Comparison of ENCODE assay signal across 8 cellular contexts in genomic region chr10:29409241-29410051, GRCh38.
DNase-seq lines count a peak whose midpoint lies in the region; ATAC-seq and TF ChIP-seq lines count a peak whose summit lies in the region.

No MANE protein-coding gene starts in this region.

- TF ChIP-seq CTCF in testis (IDR thresholded peaks at IDR 0.05) = no peak

- H3K27ac ChIP-seq in esophagus (ENCODE audit: low read depth in 2 of 2, low read length in 1 of 2) (peak overlapping the region; percentile 91 to 92), muscle layer of duodenum (ENCODE audit: low read length) (peak overlapping the region; percentile 90), testis (peak overlapping the region; percentile 95 to 97)

- H3K4me3 ChIP-seq in esophagus (ENCODE audit: low read depth in 1 of 2, low read length in 2 of 2) (peak overlapping the region; percentile 77 to 83), muscle layer of duodenum (ENCODE audit: low read depth in 1 of 2, low read length in 2 of 2) (peak overlapping the region; percentile 62 to 88), testis (peak overlapping the region; percentile 87 to 91)

- 2 to 5% methylated on average over 68 of the region's 68 CpGs for WGBS in esophagus, 2 donors
- WGBS in testis, 2 donors = 4 to 11% methylated on average over 10 to 63 of the region's 68 CpGs

- intact Hi-C loops in testis (cut with DNase I; ENCODE audit: low total_unique reads) = no loop called here

- H3K36me3 ChIP-seq in esophagus (ENCODE audit: control insufficient read depth in 2 of 2, insufficient read depth in 2 of 2, low read length in 1 of 2) (no peaks in the 10 kb centered on the region), muscle layer of duodenum (ENCODE audit: control insufficient read depth in 1 of 2, insufficient read depth in 2 of 2, low read length in 2 of 2) (no peaks in the 10 kb centered on the region), testis (ENCODE audit: low read depth, missing control alignments) (no peaks in the 10 kb centered on the region)

- no peaks in the 10 kb centered on the region for H3K9me3 ChIP-seq in esophagus (ENCODE audit: control insufficient read depth in 2 of 2, insufficient read depth in 1 of 2, low read depth in 1 of 2, low read length in 1 of 2)
- H3K9me3 ChIP-seq in muscle layer of duodenum (ENCODE audit: control insufficient read depth in 1 of 2, low read length in 2 of 2) = no peaks in the 10 kb centered on the region
- no peaks in the 10 kb centered on the region for H3K9me3 ChIP-seq in testis

- peak; percentile 6 to 30 for DNase-seq in AML-193 (lab: John Stamatoyannopoulos, UW)
- peak; percentile 73 for DNase-seq in NCI-H748 (lab: John Stamatoyannopoulos, UW; ENCODE audit: unreplicated experiment)
- DNase-seq in activated T-cell treated with anti-CD3 and anti-CD28 coated beads for 48 hours (ENCODE audit: low read depth) = peak; percentile 36
- peak; percentile 90 for DNase-seq in testis

- H3K27me3 ChIP-seq in esophagus (ENCODE audit: control insufficient read depth in 1 of 2, insufficient read depth in 2 of 2, low read length in 2 of 2) = no peaks in the 10 kb centered on the region
- H3K27me3 ChIP-seq in muscle layer of duodenum (ENCODE audit: low read depth, low read length) = no peaks in the 10 kb centered on the region
- no peaks in the 10 kb centered on the region for H3K27me3 ChIP-seq in testis

- peak; percentile 50 for TF ChIP-seq POLR2A in testis (IDR thresholded peaks at IDR 0.05)

- ATAC-seq in GM19023 (IDR thresholded peaks at IDR 0.05; ENCODE audit: unreplicated experiment) = peak; percentile 71
- ATAC-seq in HG03159 (IDR thresholded peaks at IDR 0.05; ENCODE audit: unreplicated experiment) = peak; percentile 61

- no peaks in the 10 kb centered on the region for H3K4me1 ChIP-seq in esophagus (ENCODE audit: control insufficient read depth in 2 of 2, insufficient read depth in 2 of 2, low read length in 1 of 2)
- peaks cover 18 to 29% of the 10 kb centered on the region in 2 donors for H3K4me1 ChIP-seq in muscle layer of duodenum (ENCODE audit: control insufficient read depth in 1 of 2, insufficient read depth in 2 of 2, low read length in 2 of 2)
- H3K4me1 ChIP-seq in testis = peaks cover 21% of the 10 kb centered on the region

Comparison
In these comparisons a context has a peak if more than half of its experiments do, and no peak if none do; other contexts are left out.
1. Peak in every context shown above with its lines: DNase-seq, ATAC-seq, H3K4me3 ChIP-seq and H3K27ac ChIP-seq.
2. DNase-seq: peak in every context shown above with its lines; median percentile 90 in testis; 73 in NCI-H748; 36 in activated T-cell treated with anti-CD3 and anti-CD28 coated beads for 48 hours; 18 in AML-193.